In the genomic region with DNA sequence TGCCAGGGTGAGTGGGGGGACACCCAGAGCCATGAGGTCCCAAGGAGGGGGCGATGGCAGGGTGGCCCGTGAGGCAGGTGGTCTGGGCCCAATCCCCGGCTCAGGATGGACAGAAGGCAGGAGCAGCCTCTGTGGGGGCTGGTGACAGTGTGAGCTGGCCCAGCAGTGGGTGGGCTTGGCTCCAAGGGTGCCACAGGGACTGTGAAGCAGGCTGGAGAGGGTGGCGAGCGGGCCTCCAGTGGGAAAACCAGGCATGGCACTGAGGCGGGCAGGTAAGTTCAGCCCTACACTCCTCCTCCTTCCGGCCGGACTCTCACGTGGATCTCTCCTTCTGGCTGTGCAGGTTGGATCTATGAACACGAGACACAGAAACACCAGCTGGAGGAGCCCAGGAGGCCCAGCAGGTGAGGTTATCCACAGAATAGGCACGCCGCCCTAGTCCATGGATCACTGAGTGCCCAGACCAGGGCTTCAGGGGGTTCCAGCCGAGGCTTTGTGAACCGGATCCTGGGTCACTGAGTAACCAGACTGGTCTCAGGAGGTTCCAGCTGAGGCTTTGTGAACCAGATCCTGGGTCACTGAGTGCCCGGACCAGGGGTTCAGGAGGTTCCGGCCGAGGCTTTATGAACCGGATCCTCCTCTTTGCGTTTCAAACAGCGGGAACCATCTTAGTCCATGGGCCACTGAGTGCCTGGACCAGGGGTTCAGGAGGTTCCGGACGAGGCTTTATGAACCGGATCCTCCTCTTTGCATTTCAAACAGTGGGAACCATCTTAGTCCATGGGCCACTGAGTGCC, we compare ENCODE assay signal across 20 cellular contexts.
DNase-seq lines count a peak whose midpoint lies in the region; TF ChIP-seq lines count a peak whose summit lies in the region.
"Had no signal": no experiment of that assay in that cellular context is flagged by ENCODE, and none has a peak within 500 bp of the region (broad histone marks: within the 10 kb centered on the region; RNA-seq: fewer than 3 reads in every experiment).

No MANE protein-coding gene starts in this region.

- no peaks in the 10 kb centered on the region for H3K79me2 ChIP-seq in osteoblast (ENCODE audit: insufficient read depth, low read length)

- TF ChIP-seq CTCF in glutamatergic neuron (IDR thresholded peaks at IDR 0.05; ENCODE audit: partially characterized antibody, unreplicated experiment) = no peak
- TF ChIP-seq CTCF in osteoblast (IDR thresholded peaks at IDR 0.05; ENCODE audit: extremely low read depth, low read depth, low read length) = no peak

- no peak overlapping the region for H2AFZ ChIP-seq in osteoblast (ENCODE audit: low read length)
- H2AFZ ChIP-seq: GM23248 had no signal

- DNase-seq in activated CD8-positive, alpha-beta memory T cell treated with anti-CD3 and anti-CD28 coated beads, Interleukin-2, amount 50 U/mL, for 4 hours = peak; percentile 12
- DNase-seq in activated CD8-positive, alpha-beta memory T cell treated with anti-CD3 and anti-CD28 coated beads for 24 hours = no peak
- DNase-seq in D341Med (ENCODE audit: low spot score) (peak; percentile 22), glutamatergic neuron (peak; percentile 5), osteoblast (ENCODE audit: insufficient read length, low spot score, missing footprints) (peak; percentile 70), DMS153 (lab: John Stamatoyannopoulos, UW) (no peak)
- DNase-seq in stimulated activated CD8-positive, alpha-beta memory T cell treated with anti-CD3 and anti-CD28 coated beads, Interleukin-4, amount 100 ng/mL, for 48 hours = no peak
- DNase-seq in CD4-positive, alpha-beta memory T cell = no peak
- DNase-seq: GF-D8, HCEC 1CT, MV-4-11, NCI-H1105 treated with DMSO at 0.1 percent for 48 hours, NCI-H2029 treated with DMSO at 0.1 percent for 48 hours, NCI-H524, SHP77 had no signal

- no peaks in the 10 kb centered on the region for H3K36me3 ChIP-seq in osteoblast (ENCODE audit: insufficient read depth, low read length)
- no peaks in the 10 kb centered on the region for H3K36me3 ChIP-seq in CD4-positive, alpha-beta memory T cell (ENCODE audit: insufficient read depth, low read length)
- H3K36me3 ChIP-seq: BLaER1 treated with 17β-estradiol and CSF1 and Interleukin-3, amounts not matched to agents 10 nM and 100 nM had no signal

- POLR2A ChIA-PET in CD4-positive, alpha-beta memory T cell (lab: Charles Lee; ENCODE audit: partially characterized antibody) = no interaction called here

- H3K27ac ChIP-seq in osteoblast (ENCODE audit: low read depth, low read length) = no peak overlapping the region
- no peak overlapping the region for H3K27ac ChIP-seq in CD4-positive, alpha-beta memory T cell (ENCODE audit: low read depth, low read length)
- H3K27ac ChIP-seq: 22Rv1; BLaER1 treated with 17β-estradiol and CSF1 and Interleukin-3, amounts not matched to agents 10 nM and 100 nM; GM23248 had no signal

- no peak overlapping the region for H3K4me2 ChIP-seq in osteoblast (ENCODE audit: insufficient read depth, low read length)
- H3K4me2 ChIP-seq: BLaER1 treated with 17β-estradiol and CSF1 and Interleukin-3, amounts not matched to agents 10 nM and 100 nM had no signal

- H3K4me3 Mint-ChIP-seq in glutamatergic neuron (ENCODE audit: unreplicated experiment) = no peak overlapping the region
- no peak overlapping the region for H3K4me3 Mint-ChIP-seq in CD4-positive, alpha-beta memory T cell
- H3K4me3 Mint-ChIP-seq: CD8-positive, alpha-beta memory T cell; IgD-negative memory B cell had no signal

- peaks cover 8% of the 10 kb centered on the region for H3K27me3 ChIP-seq in osteoblast (ENCODE audit: insufficient read depth, low read length)
- H3K27me3 ChIP-seq in CD4-positive, alpha-beta memory T cell (ENCODE audit: insufficient read depth, low read length) = no peaks in the 10 kb centered on the region

- H3K9me3 Mint-ChIP-seq in glutamatergic neuron (ENCODE audit: unreplicated experiment) = peaks cover 10% of the 10 kb centered on the region
- H3K9me3 Mint-ChIP-seq in CD4-positive, alpha-beta memory T cell = peaks cover 2 to 25% (median 17%) of the 10 kb centered on the region in 8 donors

- CTCF ChIA-PET in CD4-positive, alpha-beta memory T cell (lab: Charles Lee; ENCODE audit: partially characterized antibody) = no interaction called here

- no peak overlapping the region for H3K27ac Mint-ChIP-seq in glutamatergic neuron (ENCODE audit: unreplicated experiment)
- no peak overlapping the region for H3K27ac Mint-ChIP-seq in CD4-positive, alpha-beta memory T cell
- H3K27ac Mint-ChIP-seq: CD8-positive, alpha-beta memory T cell; IgD-negative memory B cell had no signal

- H3K4me1 ChIP-seq in osteoblast (ENCODE audit: insufficient read depth, low read length) = no peaks in the 10 kb centered on the region
- H3K4me1 ChIP-seq in CD4-positive, alpha-beta memory T cell (ENCODE audit: insufficient read depth, low read length) = no peaks in the 10 kb centered on the region

- H3K9me3 ChIP-seq in osteoblast (ENCODE audit: low read depth, low read length) = no peaks in the 10 kb centered on the region
- no peaks in the 10 kb centered on the region for H3K9me3 ChIP-seq in CD4-positive, alpha-beta memory T cell (ENCODE audit: control insufficient read depth in 1 of 2, low read length in 2 of 2)

- no peak overlapping the region for H3K4me3 ChIP-seq in osteoblast (ENCODE audit: insufficient read depth, low read length)
- H3K4me3 ChIP-seq in CD4-positive, alpha-beta memory T cell (ENCODE audit: low read length in 2 of 2) = no peak overlapping the region
- H3K4me3 ChIP-seq: BLaER1 treated with 17β-estradiol and CSF1 and Interleukin-3, amounts not matched to agents 10 nM and 100 nM; GM23248 had no signal

- H4K20me1 ChIP-seq in osteoblast (ENCODE audit: insufficient read depth, low read length) = no peaks in the 10 kb centered on the region

- H3K36me3 Mint-ChIP-seq in glutamatergic neuron (ENCODE audit: unreplicated experiment) = peaks cover 16% of the 10 kb centered on the region
- H3K36me3 Mint-ChIP-seq in CD4-positive, alpha-beta memory T cell = peaks cover 0 to 3% of the 10 kb centered on the region in 2 donors
- H3K36me3 Mint-ChIP-seq: CD8-positive, alpha-beta memory T cell had no signal

- peaks cover 6% of the 10 kb centered on the region for H3K27me3 Mint-ChIP-seq in glutamatergic neuron (ENCODE audit: unreplicated experiment)
- H3K27me3 Mint-ChIP-seq in CD4-positive, alpha-beta memory T cell = peaks cover 20 to 24% of the 10 kb centered on the region in 2 donors

- no peaks in the 10 kb centered on the region for H3K4me1 Mint-ChIP-seq in glutamatergic neuron (ENCODE audit: low read depth, unreplicated experiment)
- H3K4me1 Mint-ChIP-seq in CD4-positive, alpha-beta memory T cell = no peaks in the 10 kb centered on the region
- H3K4me1 Mint-ChIP-seq: CD8-positive, alpha-beta memory T cell; IgD-negative memory B cell had no signal

- intact Hi-C loops in CD4-positive, alpha-beta memory T cell (cut with micrococcal nuclease) = no loop called here

Comparison
In these comparisons a context has a peak if more than half of its experiments do, and no peak if none do; other contexts are left out.
1. DNase-seq: peak in activated CD8-positive, alpha-beta memory T cell treated with anti-CD3 and anti-CD28 coated beads, Interleukin-2, amount 50 U/mL, for 4 hours (single experiment), D341Med (single experiment), glutamatergic neuron (single experiment) and osteoblast (single experiment); none in activated CD8-positive, alpha-beta memory T cell treated with anti-CD3 and anti-CD28 coated beads for 24 hours (single experiment), DMS153 (single experiment), stimulated activated CD8-positive, alpha-beta memory T cell treated with anti-CD3 and anti-CD28 coated beads, Interleukin-4, amount 100 ng/mL, for 48 hours (single experiment) and CD4-positive, alpha-beta memory T cell (0 of 5).